8 cellular contexts compared by ENCODE assay signal in genomic region chr1:46532498-46533178, GRCh38. TPM values are rescaled to one million over a fixed set of nuclear protein-coding genes. Genes with fewer than 3 reads are reported as not detected.
DNase-seq lines count a peak whose midpoint lies in the region; ATAC-seq and TF ChIP-seq lines count a peak whose summit lies in the region.

No MANE protein-coding gene starts in this region.

- H3K36me3 ChIP-seq in A673 (ENCODE audit: insufficient read depth, low read length, poor library complexity, severe bottlenecking) (no peaks in the 10 kb centered on the region), neural cell (ENCODE audit: insufficient read depth, low read length) (no peaks in the 10 kb centered on the region)

- H3K27ac ChIP-seq in A673 (ENCODE audit: low read depth, low read length, poor library complexity, severe bottlenecking) (no peak overlapping the region), neural cell (ENCODE audit: low read length) (no peak overlapping the region)

- intact Hi-C loops in A673 (cut with micrococcal nuclease; ENCODE audit: unreplicated experiment), result no loop called here

- TF ChIP-seq CTCF in A673 (conservative IDR thresholded peaks at IDR 0.05; ENCODE audit: low read depth, low read length) (peak; percentile 75), GM13976 (IDR thresholded peaks at IDR 0.05; ENCODE audit: borderline replicate concordance, control extremely low read depth, extremely low read depth, insufficient read depth, missing control alignments) (peak; percentile 49), neural cell (IDR thresholded peaks at IDR 0.05; ENCODE audit: poor library complexity, severe bottlenecking) (peak; percentile 73)

- H3K9ac ChIP-seq in neural cell (ENCODE audit: low read length), result no peak overlapping the region

- POLR2A ChIA-PET in A673 (lab: Charles Lee; ENCODE audit: low non-redundant PET), result no interaction called here

- no peaks in the 10 kb centered on the region for H4K20me1 ChIP-seq in neural cell (ENCODE audit: insufficient read depth)

- TF ChIP-seq RAD21 in neural cell (conservative IDR thresholded peaks at IDR 0.05), result peak; percentile 77

- no peaks in the 10 kb centered on the region for H3F3A ChIP-seq in neural cell (ENCODE audit: insufficient read depth, low read length, poor library complexity, severe bottlenecking)

- no peaks in the 10 kb centered on the region for H3K36me3 Mint-ChIP-seq in activated T-cell treated with anti-CD3 and anti-CD28 coated beads, Interleukin-2, amount 50 U/mL, for 24 hours (ENCODE audit: low read depth)

- no TSS peak for BruUV-seq in A673 (replicated peaks; lab: Mats Ljungman, UMichigan)

- DNase-seq in A673 (ENCODE audit: low spot score), result peak; percentile 62
- peak; percentile 84 for DNase-seq in GM13976 (ENCODE audit: low spot score)
- peak; percentile 40 for DNase-seq in NCI-H774 (lab: John Stamatoyannopoulos, UW)
- DNase-seq in activated T-cell treated with anti-CD3 and anti-CD28 coated beads, Interleukin-2, amount 50 U/mL, for 24 hours, result peak; percentile 83
- DNase-seq in stimulated activated naive CD4-positive, alpha-beta T cell (lab: John Stamatoyannopoulos, UW), result peak; percentile 29 to 63 (median 44)
- no peak for DNase-seq in H4 (ENCODE audit: low spot score)

- no peaks in the 10 kb centered on the region for H3K4me1 ChIP-seq in A673 (ENCODE audit: insufficient read depth, low read length, poor library complexity, severe bottlenecking)

- H3K4me3 ChIP-seq in A673 (ENCODE audit: low read depth, low read length, poor library complexity, severe bottlenecking) (peak overlapping the region; percentile 30), neural cell (ENCODE audit: low read length) (peak overlapping the region; percentile 28)

- H3K4me1 Mint-ChIP-seq in activated T-cell treated with anti-CD3 and anti-CD28 coated beads, Interleukin-2, amount 50 U/mL, for 24 hours (ENCODE audit: low read depth), result peaks cover 18% of the 10 kb centered on the region

- no peak overlapping the region for H3K4me2 ChIP-seq in neural cell (ENCODE audit: low read length)

- peak; percentile 17 for ATAC-seq in esophagus mucosa

- H3K27me3 Mint-ChIP-seq in activated T-cell treated with anti-CD3 and anti-CD28 coated beads, Interleukin-2, amount 50 U/mL, for 24 hours, result peaks cover 28% of the 10 kb centered on the region

- peaks cover 61% of the 10 kb centered on the region for H3K27me3 ChIP-seq in A673 (replicated peaks; ENCODE audit: insufficient read depth, low read depth, low read length, poor library complexity)
- H3K27me3 ChIP-seq in neural cell (ENCODE audit: insufficient read depth, low read depth, low read length), result peaks cover 64% of the 10 kb centered on the region

- no peaks in the 10 kb centered on the region for H3K79me2 ChIP-seq in neural cell (replicated peaks; ENCODE audit: insufficient read depth, low read length)

- H3K9me3 Mint-ChIP-seq in activated T-cell treated with anti-CD3 and anti-CD28 coated beads, Interleukin-2, amount 50 U/mL, for 24 hours, result no peaks in the 10 kb centered on the region

- no peak overlapping the region for H2AFZ ChIP-seq in neural cell (ENCODE audit: low read depth, low read length)

- CTCF ChIA-PET in A673 (lab: Charles Lee), result interaction anchor here (0.7 to 1.0 kb wide), 7 partner anchors 10 to 192 kb away, joined by 3 to 5 read pairs (median 3); no protein-coding TSS in a partner anchor

- H3K9me2 ChIP-seq in neural cell (ENCODE audit: insufficient read depth, low read length), result no peaks in the 10 kb centered on the region

- TF ChIP-seq EP300 in neural cell (conservative IDR thresholded peaks at IDR 0.05; ENCODE audit: poor library complexity, severe bottlenecking), result no peak

- H3K4me3 Mint-ChIP-seq in activated T-cell treated with anti-CD3 and anti-CD28 coated beads, Interleukin-2, amount 50 U/mL, for 24 hours, result peak overlapping the region; percentile 14

- no peaks in the 10 kb centered on the region for H3K9me3 ChIP-seq in A673 (ENCODE audit: low read depth, low read length, poor library complexity, severe bottlenecking)
- no peaks in the 10 kb centered on the region for H3K9me3 ChIP-seq in neural cell (ENCODE audit: low read length)

- H3K27ac Mint-ChIP-seq in activated T-cell treated with anti-CD3 and anti-CD28 coated beads, Interleukin-2, amount 50 U/mL, for 24 hours, result no peak overlapping the region

- in situ Hi-C loops in GM13976 (cut with MboI; ENCODE audit: low sequenced_read_pairs, unreplicated experiment), result no loop called here

TF ChIP-seq in neural cell, 6 proteins besides CTCF, POLR2A, EP300 and RAD21:
- TF ChIP-seq TAF1 (IDR thresholded peaks at IDR 0.05; ENCODE audit: low read depth) (no peak), MXI1 (conservative IDR thresholded peaks at IDR 0.05; ENCODE audit: poor library complexity, severe bottlenecking) (no peak), REST (IDR thresholded peaks at IDR 0.05; ENCODE audit: borderline replicate concordance) (no peak), EZH2 (IDR thresholded peaks at IDR 0.05; ENCODE audit: borderline replicate concordance, insufficient read depth, low read length, poor library complexity, severe bottlenecking) (no peak), SMC3 (conservative IDR thresholded peaks at IDR 0.05; ENCODE audit: poor library complexity) (peak; percentile 77), POLR2AphosphoS5 (IDR thresholded peaks at IDR 0.05) (peak; percentile 16)

RNA-seq across cellular contexts. Expression of gene KNCN, which starts 18.8 kb away (rescaled TPM):
- total RNA-seq in A673 (2021) (not detected in 2 replicates), esophagus mucosa (not detected)
- not detected in 2 replicates for polyA plus RNA-seq in neural cell
- not detected in 2 replicates for polyA minus RNA-seq in neural cell
- not detected in 2 replicates for total RNA-seq in H4 (2014; rRNA removed; shearing (Covaris generic))

RNA-seq across cellular contexts. Expression of gene DMBX1, which starts 43.0 kb away (rescaled TPM):
- total RNA-seq in A673 (2021), result 0.69 and 1.4 TPM in 2 replicates
- total RNA-seq in esophagus mucosa, result not detected
- 0.28 TPM in 1 of 2 replicates, not detected in the other for polyA plus RNA-seq in neural cell
- polyA minus RNA-seq in neural cell, result not detected in 2 replicates
- 0.37 TPM in 2 replicates for total RNA-seq in H4 (2014; rRNA removed; shearing (Covaris generic))
